In genomic region chr7:24936121-24936824, GRCh38 we compare ENCODE assay signal across 9 cellular contexts. TPM values are rescaled to one million over a fixed set of nuclear protein-coding genes. Genes with fewer than 3 reads are reported as not detected.
DNase-seq lines count a peak whose midpoint lies in the region; ATAC-seq and TF ChIP-seq lines count a peak whose summit lies in the region.
"Had no signal": no experiment of that assay in that cellular context is flagged by ENCODE, and none has a peak within 500 bp of the region (broad histone marks: within the 10 kb centered on the region; RNA-seq: fewer than 3 reads in every experiment).

No MANE protein-coding gene starts in this region.

- H3K36me3 Mint-ChIP-seq in dendritic cell treated with granulocyte-macrophage colony-stimulating factor and Interleukin-4, amounts not matched to agents 40 ng/mL and 50 ng/mL, for 4 days (ENCODE audit: low read depth) = peaks cover 15% of the 10 kb centered on the region

- H3K27ac ChIP-seq in caudate nucleus (ENCODE audit: low read depth, low read length) = no peak overlapping the region
- no peak overlapping the region for H3K27ac ChIP-seq in suprapubic skin
- H3K27ac ChIP-seq: colonic mucosa had no signal

- peaks cover 4% of the 10 kb centered on the region for H3K4me1 ChIP-seq in suprapubic skin
- H3K4me1 ChIP-seq: colonic mucosa had no signal

- no peak overlapping the region for H3K4me3 ChIP-seq in suprapubic skin
- H3K4me3 ChIP-seq: colonic mucosa had no signal

- no peaks in the 10 kb centered on the region for H3K27me3 Mint-ChIP-seq in dendritic cell treated with granulocyte-macrophage colony-stimulating factor and Interleukin-4, amounts not matched to agents 40 ng/mL and 50 ng/mL, for 4 days

- H3K9me3 Mint-ChIP-seq in dendritic cell treated with granulocyte-macrophage colony-stimulating factor and Interleukin-4, amounts not matched to agents 40 ng/mL and 50 ng/mL, for 4 days = peaks cover 9% of the 10 kb centered on the region

- WGBS in suprapubic skin = 64% methylated on average over 3 of the region's 3 CpGs

- TF ChIP-seq CTCF in suprapubic skin (IDR thresholded peaks at IDR 0.05) = no peak

- H3K27me3 ChIP-seq in suprapubic skin = no peaks in the 10 kb centered on the region
- H3K27me3 ChIP-seq: colonic mucosa had no signal

- ATAC-seq in GM21390 (IDR thresholded peaks at IDR 0.05; ENCODE audit: unreplicated experiment) = peak; percentile 81
- peak; percentile 64 for ATAC-seq in HG03442 (IDR thresholded peaks at IDR 0.05; ENCODE audit: unreplicated experiment)

- H3K4me1 Mint-ChIP-seq in dendritic cell treated with granulocyte-macrophage colony-stimulating factor and Interleukin-4, amounts not matched to agents 40 ng/mL and 50 ng/mL, for 4 days (ENCODE audit: low read depth) = peaks cover 60% of the 10 kb centered on the region

- DNase-seq in EH (ENCODE audit: low read depth) = peak; percentile 76
- no peak for DNase-seq in NCI-H128 (lab: John Stamatoyannopoulos, UW; ENCODE audit: unreplicated experiment)
- no peak for DNase-seq in caudate nucleus (lab: John Stamatoyannopoulos, UW)
- no peak for DNase-seq in iPS-NIHi7 (ENCODE audit: extremely low spot score)
- no peak for DNase-seq in suprapubic skin (ENCODE audit: low spot score in 2 of 2)
- DNase-seq: colonic mucosa had no signal

- TF ChIP-seq EP300 in suprapubic skin (IDR thresholded peaks at IDR 0.05) = no peak

- peak overlapping the region; percentile 43 for H3K27ac Mint-ChIP-seq in dendritic cell treated with granulocyte-macrophage colony-stimulating factor and Interleukin-4, amounts not matched to agents 40 ng/mL and 50 ng/mL, for 4 days

- TF ChIP-seq POLR2A in suprapubic skin (IDR thresholded peaks at IDR 0.05) = no peak

- H3K36me3 ChIP-seq in suprapubic skin = no peaks in the 10 kb centered on the region
- H3K36me3 ChIP-seq: colonic mucosa had no signal

- H3K9me3 ChIP-seq in suprapubic skin = no peaks in the 10 kb centered on the region
- H3K9me3 ChIP-seq: colonic mucosa had no signal

- no peak overlapping the region for H3K4me3 Mint-ChIP-seq in dendritic cell treated with granulocyte-macrophage colony-stimulating factor and Interleukin-4, amounts not matched to agents 40 ng/mL and 50 ng/mL, for 4 days

- intact Hi-C loops in dendritic cell treated with granulocyte-macrophage colony-stimulating factor and Interleukin-4, amounts not matched to agents 40 ng/mL and 50 ng/mL, for 4 days (cut with micrococcal nuclease) = no loop called here

RNA-seq across cellular contexts. Expression of gene OSBPL3, which starts 43.7 kb away (rescaled TPM):
- 10 to 100 TPM; 22.0 to 49.0 (median 27.3) TPM for total RNA-seq in suprapubic skin
